ENCODE assay signal across 8 cellular contexts in genomic region chr10:70232155-70232858, GRCh38. TPM values are rescaled to one million over a fixed set of nuclear protein-coding genes. Genes with fewer than 3 reads are reported as not detected.
A peak's percentile ranks its signal among the peaks of the same experiment; 100 is the strongest.
DNase-seq lines count a peak whose midpoint lies in the region; ATAC-seq and TF ChIP-seq lines count a peak whose summit lies in the region.

No MANE protein-coding gene starts in this region.

- POLR2A ChIA-PET in HEK293 (lab: Yijun Ruan, JAX) (interaction anchor here (0.6 to 3.0 kb wide), 16 partner anchors 9 to 172 kb away, joined by 3 to 22 read pairs (median 4); partner anchors contain the start of genes EIF4EBP2, SAR1A and TYSND1), SK-N-SH (lab: Yijun Ruan, JAX) (interaction anchor here (0.7 to 1.1 kb wide), 3 partner anchors 11 to 132 kb away, joined by 3 to 7 read pairs (median 5); partner anchors contain the start of gene SAR1A)

- in situ Hi-C loops in astrocyte of the spinal cord (cut with HindIII; ENCODE audit: low sequenced_read_pairs) = no loop called here

- peaks cover 10% of the 10 kb centered on the region; the same call in 1 of the 2 replicates for H4K20me1 ChIP-seq in SK-N-SH (ENCODE audit: insufficient read depth)

- H3K27me3 ChIP-seq in SK-N-SH (ENCODE audit: insufficient read depth) (no peaks in the 10 kb centered on the region), skeletal muscle satellite cell (ENCODE audit: control insufficient read depth, insufficient read depth, low read length) (no peaks in the 10 kb centered on the region)

- DNase-seq in AG20443 (ENCODE audit: low spot score) (peak; percentile 49), SK-N-SH (peak; percentile 36), astrocyte of the spinal cord (ENCODE audit: low read depth, low spot score) (peak; percentile 45)

- TF ChIP-seq CTCF in HEK293 (tag by site-specific recombination; IDR thresholded peaks at IDR 0.05) = no peak
- TF ChIP-seq CTCF in SK-N-SH (IDR thresholded peaks at IDR 0.05) = no peak
- TF ChIP-seq CTCF in astrocyte of the spinal cord (IDR thresholded peaks at IDR 0.05; ENCODE audit: low read depth, low read length) = no peak

- no peaks in the 10 kb centered on the region for H3K9me3 ChIP-seq in HEK293 (ENCODE audit: control insufficient read depth, insufficient read depth, low read depth, low read length)
- H3K9me3 ChIP-seq in SK-N-SH = no peaks in the 10 kb centered on the region
- H3K9me3 ChIP-seq in skeletal muscle satellite cell (replicated peaks; ENCODE audit: low read length) = no peaks in the 10 kb centered on the region

- H3K9ac ChIP-seq in SK-N-SH = peak overlapping the region; percentile 86
- peak overlapping the region; percentile 90 for H3K9ac ChIP-seq in skeletal muscle satellite cell (ENCODE audit: low read depth, low read length)

- no peak for ATAC-seq in HG03571 (IDR thresholded peaks at IDR 0.05; ENCODE audit: unreplicated experiment)
- no peak for ATAC-seq in HG02840 (IDR thresholded peaks at IDR 0.05; ENCODE audit: low FRiP score, unreplicated experiment)

- WGBS in SK-N-SH (ENCODE audit: low lambda C conversion rate) = 11% methylated on average over 32 of the region's 39 CpGs

- no peak; a peak in 1 of 4 replicates for TF ChIP-seq EP300 in SK-N-SH (IDR thresholded peaks at IDR 0.05; ENCODE audit: borderline replicate concordance in 1 of 2, low read depth in 1 of 2, low read length in 1 of 2)

- H3F3A ChIP-seq in SK-N-SH (replicated peaks; ENCODE audit: insufficient read depth) = peaks cover 13% of the 10 kb centered on the region

- H3K36me3 ChIP-seq in HEK293 (ENCODE audit: control insufficient read depth in 2 of 2, insufficient read depth in 1 of 2, low read length in 2 of 2) (peaks cover 11 to 35% of the 10 kb centered on the region in 2 experiments), SK-N-SH (replicated peaks in 1 of 2; ENCODE audit: control insufficient read depth in 1 of 2, insufficient read depth in 2 of 2, low read length in 1 of 2) (peaks cover 5 to 19% of the 10 kb centered on the region in 2 experiments), skeletal muscle satellite cell (ENCODE audit: insufficient read depth, low read length) (peaks cover 10% of the 10 kb centered on the region)

- H3K4me2 ChIP-seq in SK-N-SH (peak overlapping the region; percentile 99), skeletal muscle satellite cell (ENCODE audit: low read length) (peak overlapping the region; percentile 97)

- peak overlapping the region; percentile 87 for H3K27ac ChIP-seq in HEK293 (ENCODE audit: extremely low read depth, low read depth, low read length)
- H3K27ac ChIP-seq in SK-N-SH (ENCODE audit: low read depth in 2 of 2, low read length in 1 of 2) = peak overlapping the region; percentile 50 to 55; a peak in 2 of 4 replicates

- H2AFZ ChIP-seq in SK-N-SH (ENCODE audit: low read depth) = peak overlapping the region; percentile 92

- CTCF ChIA-PET in HEK293 (lab: Yijun Ruan, JAX) (interaction anchor here (0.5 to 2.9 kb wide), 17 partner anchors 10 to 1349 kb away, joined by 3 to 32 read pairs (median 4); no protein-coding TSS in a partner anchor), SK-N-SH (lab: Yijun Ruan, JAX) (interaction anchor here (0.8 to 4.5 kb wide), 9 partner anchors 10 to 173 kb away, joined by 3 to 48 read pairs (median 4); no protein-coding TSS in a partner anchor)

- no peaks in the 10 kb centered on the region for H3K9me2 ChIP-seq in SK-N-SH

- H3K4me3 ChIP-seq in HEK293 (ENCODE audit: low read depth, low read length) (peak overlapping the region; percentile 87), SK-N-SH (ENCODE audit: low read depth in 2 of 2, low read length in 1 of 2) (peak overlapping the region; percentile 93 to 94), astrocyte of the spinal cord (ENCODE audit: low read depth, low read length) (peak overlapping the region; percentile 96), iPS-11a (ENCODE audit: low read depth, low read length) (peak overlapping the region; percentile 70), skeletal muscle satellite cell (ENCODE audit: low read length) (peak overlapping the region; percentile 80)

- H3K79me2 ChIP-seq in SK-N-SH (ENCODE audit: insufficient read depth) = peaks cover 43% of the 10 kb centered on the region

- no peaks in the 10 kb centered on the region for H3K4me1 ChIP-seq in HEK293 (ENCODE audit: control insufficient read depth, insufficient read depth, low read length)
- peaks cover 4 to 6% of the 10 kb centered on the region in 2 experiments; a peak in 3 of 4 replicates for H3K4me1 ChIP-seq in SK-N-SH (ENCODE audit: control insufficient read depth in 1 of 2, insufficient read depth in 2 of 2, low read depth in 1 of 2, low read length in 1 of 2)
- H3K4me1 ChIP-seq in skeletal muscle satellite cell (ENCODE audit: control insufficient read depth, insufficient read depth, low read length) = peaks cover 14% of the 10 kb centered on the region

- no peak for TF ChIP-seq RAD21 in SK-N-SH (IDR thresholded peaks at IDR 0.05; ENCODE audit: low read length)

TF ChIP-seq in HEK293, 187 proteins besides CTCF, POLR2A, EP300 and RAD21 (continues in another document):
- TF ChIP-seq ZNF394 (tag by site-specific recombination; IDR thresholded peaks at IDR 0.05; ENCODE audit: borderline replicate concordance) (peak; percentile 43; the same call in 1 of the 2 replicates), GLI2 (tag by site-specific recombination; IDR thresholded peaks at IDR 0.05; ENCODE audit: borderline replicate concordance, low read depth) (no peak), ZNF670 (tag by site-specific recombination; IDR thresholded peaks at IDR 0.05; ENCODE audit: low read depth) (no peak), ZNF266 (tag by site-specific recombination; IDR thresholded peaks at IDR 0.05; ENCODE audit: low read depth) (no peak), ZNF366 (tag by site-specific recombination; conservative IDR thresholded peaks at IDR 0.05) (peak; percentile 77), ZNF621 (tag by site-specific recombination; IDR thresholded peaks at IDR 0.05) (no peak), BCL11B (tag by site-specific recombination; IDR thresholded peaks at IDR 0.05; ENCODE audit: low read depth) (no peak), ZNF654 (tag by site-specific recombination; IDR thresholded peaks at IDR 0.05; ENCODE audit: low read depth) (0 out of 2 replicates have a peak, but pooled peaks have one; percentile 0), ZNF561 (tag by site-specific recombination; IDR thresholded peaks at IDR 0.05; ENCODE audit: borderline replicate concordance) (0 out of 2 replicates have a peak, but pooled peaks have one; percentile 30), IKZF3 (tag by site-specific recombination; IDR thresholded peaks at IDR 0.05) (peak; percentile 82; the same call in 1 of the 2 replicates), KLF8 (tag by site-specific recombination; IDR thresholded peaks at IDR 0.05) (no peak)

TF ChIP-seq in SK-N-SH, 30 proteins besides CTCF, POLR2A, EP300 and RAD21 (continues in another document):
- TF ChIP-seq MXI1 (IDR thresholded peaks at IDR 0.05; ENCODE audit: low read depth, low read length) (peak; percentile 68; the same call in 1 of the 2 replicates), NRF1 (IDR thresholded peaks at IDR 0.05; ENCODE audit: low read depth, low read length) (no peak), MAX (IDR thresholded peaks at IDR 0.05; ENCODE audit: low read depth) (no peak), POLR2AphosphoS5 (IDR thresholded peaks at IDR 0.05; ENCODE audit: low read depth, low read length) (0 out of 2 replicates have a peak, but pooled peaks have one; percentile 15), TEAD4 (IDR thresholded peaks at IDR 0.05; ENCODE audit: borderline replicate concordance, insufficient read depth) (0 out of 2 replicates have a peak, but pooled peaks have one; percentile 18), NFIC (IDR thresholded peaks at IDR 0.05; ENCODE audit: borderline replicate concordance) (0 out of 2 replicates have a peak, but pooled peaks have one; percentile 34), FOSL2 (IDR thresholded peaks at IDR 0.05; ENCODE audit: borderline replicate concordance, low read depth) (no peak), TCF12 (IDR thresholded peaks at IDR 0.05) (peak; percentile 5; the same call in 1 of the 2 replicates), USF2 (IDR thresholded peaks at IDR 0.05; ENCODE audit: borderline replicate concordance, low read depth, low read length) (no peak)
- TF ChIP-seq, protein P1, sequence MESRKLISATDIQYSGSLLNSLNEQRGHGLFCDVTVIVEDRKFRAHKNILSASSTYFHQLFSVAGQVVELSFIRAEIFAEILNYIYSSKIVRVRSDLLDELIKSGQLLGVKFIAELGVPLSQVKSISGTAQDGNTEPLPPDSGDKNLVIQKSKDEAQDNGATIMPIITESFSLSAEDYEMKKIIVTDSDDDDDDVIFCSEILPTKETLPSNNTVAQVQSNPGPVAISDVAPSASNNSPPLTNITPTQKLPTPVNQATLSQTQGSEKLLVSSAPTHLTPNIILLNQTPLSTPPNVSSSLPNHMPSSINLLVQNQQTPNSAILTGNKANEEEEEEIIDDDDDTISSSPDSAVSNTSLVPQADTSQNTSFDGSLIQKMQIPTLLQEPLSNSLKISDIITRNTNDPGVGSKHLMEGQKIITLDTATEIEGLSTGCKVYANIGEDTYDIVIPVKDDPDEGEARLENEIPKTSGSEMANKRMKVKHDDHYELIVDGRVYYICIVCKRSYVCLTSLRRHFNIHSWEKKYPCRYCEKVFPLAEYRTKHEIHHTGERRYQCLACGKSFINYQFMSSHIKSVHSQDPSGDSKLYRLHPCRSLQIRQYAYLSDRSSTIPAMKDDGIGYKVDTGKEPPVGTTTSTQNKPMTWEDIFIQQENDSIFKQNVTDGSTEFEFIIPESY (IDR thresholded peaks at IDR 0.05; ENCODE audit: borderline replicate concordance, low read depth) = no peak

RNA-seq across cellular contexts. Expression of gene PPA1, which starts 0.9 kb away (rescaled TPM):
- 116 and 125 TPM in 2 replicates for polyA plus RNA-seq in SK-N-SH (2012; rRNA removed)
- polyA plus RNA-seq in SK-N-SH (2012; cell fraction: cytosol; rRNA removed) = 164 and 209 TPM in 2 replicates
- 32.6 and 73.5 TPM in 2 replicates for polyA plus RNA-seq in SK-N-SH (2012; cell fraction: nucleus; rRNA removed)
- 222 and 323 TPM in 2 replicates for total RNA-seq in skeletal muscle satellite cell (2012; rRNA removed)

RNA-seq across cellular contexts. Expression of gene NPFFR1, which starts 51.5 kb away (rescaled TPM):
- not detected in 2 replicates for polyA plus RNA-seq in SK-N-SH (2012; rRNA removed)
- under 0.01 TPM in 1 of 2 replicates, not detected in the other for polyA plus RNA-seq in SK-N-SH (2012; cell fraction: cytosol; rRNA removed)
- polyA plus RNA-seq in SK-N-SH (2012; cell fraction: nucleus; rRNA removed) = 0.01 TPM in 2 replicates
- total RNA-seq in skeletal muscle satellite cell (2012; rRNA removed) = not detected in 2 replicates
